In genomic region chr16:67150058-67150832, GRCh38 we compare ENCODE assay signal across 1 cellular context.
TF ChIP-seq lines count a peak whose summit lies in the region.

No MANE protein-coding gene starts in this region.

TF ChIP-seq in K562, 482 proteins besides CTCF, POLR2A, EP300 and RAD21:
- TF ChIP-seq TFAP4 (CRISPR knock-in tag; IDR thresholded peaks at IDR 0.05; ENCODE audit: borderline replicate concordance) (0 out of 2 replicates have a peak, but pooled peaks have one; percentile 9), ZBTB33 (CRISPR knock-in tag; IDR thresholded peaks at IDR 0.05) (peak; percentile 82; the same call in 1 of the 2 replicates), L3MBTL2 (IDR thresholded peaks at IDR 0.05) (no peak), MEIS2 (IDR thresholded peaks at IDR 0.05; ENCODE audit: partially characterized antibody) (no peak), POLR2G (IDR thresholded peaks at IDR 0.05; ENCODE audit: low read depth, low read length) (peak; percentile 71), CBFA2T3 (IDR thresholded peaks at IDR 0.05) (no peak), ZBTB7A (IDR thresholded peaks at IDR 0.05; ENCODE audit: borderline replicate concordance, control insufficient read depth, low read depth, low read length) (0 out of 2 replicates have a peak, but pooled peaks have one; percentile 40), RBM22 (IDR thresholded peaks at IDR 0.05; ENCODE audit: low read depth, low read length, poor library complexity, severe bottlenecking) (peak; percentile 13), EGR1 (conservative IDR thresholded peaks at IDR 0.05) (peak; percentile 64), CREB3 (tag; conservative IDR thresholded peaks at IDR 0.05; ENCODE audit: low read depth) (no peak)
